2 cellular contexts compared by ENCODE assay signal in the genomic region with DNA sequence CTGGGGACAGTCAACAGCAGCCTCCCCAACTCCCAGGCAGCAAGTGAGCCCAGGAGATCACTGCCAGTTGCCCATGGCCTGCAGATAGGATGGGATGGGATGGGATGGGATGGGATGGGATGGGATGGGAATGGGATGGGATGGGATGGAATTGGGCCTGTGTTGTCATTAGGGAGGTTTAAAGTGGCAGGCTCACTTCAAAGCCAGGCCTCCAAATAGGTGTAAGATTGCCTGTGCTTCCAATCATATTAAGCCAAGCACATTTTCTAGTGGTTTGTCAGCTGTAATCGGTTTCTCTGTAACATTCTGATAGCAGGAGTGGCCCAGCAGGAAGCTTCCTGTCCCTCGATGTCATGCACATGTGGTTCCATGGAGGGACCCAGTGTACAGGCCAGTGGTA.
A peak's percentile ranks its signal among the peaks of the same experiment; 100 is the strongest.
TF ChIP-seq lines count a peak whose summit lies in the region.

No MANE protein-coding gene starts in this region.

TF ChIP-seq in HepG2, 621 proteins besides CTCF, POLR2A, EP300 and RAD21:
- TF ChIP-seq KMT2B (CRISPR knock-in tag; IDR thresholded peaks at IDR 0.05) (no peak), WIZ (CRISPR knock-in tag; IDR thresholded peaks at IDR 0.05) (no peak), HNRNPK (IDR thresholded peaks at IDR 0.05; ENCODE audit: low read depth, low read length, poor library complexity, severe bottlenecking) (peak; percentile 93)

TF ChIP-seq in SK-N-SH, 30 proteins besides CTCF, POLR2A, EP300 and RAD21:
- no peak for TF ChIP-seq GABPA (IDR thresholded peaks at IDR 0.05; ENCODE audit: low read depth)
- TF ChIP-seq NRF1 (IDR thresholded peaks at IDR 0.05; ENCODE audit: low read depth, low read length) = no peak
- no peak for TF ChIP-seq RFX5 (IDR thresholded peaks at IDR 0.05; ENCODE audit: low read length)
- TF ChIP-seq, protein P1, sequence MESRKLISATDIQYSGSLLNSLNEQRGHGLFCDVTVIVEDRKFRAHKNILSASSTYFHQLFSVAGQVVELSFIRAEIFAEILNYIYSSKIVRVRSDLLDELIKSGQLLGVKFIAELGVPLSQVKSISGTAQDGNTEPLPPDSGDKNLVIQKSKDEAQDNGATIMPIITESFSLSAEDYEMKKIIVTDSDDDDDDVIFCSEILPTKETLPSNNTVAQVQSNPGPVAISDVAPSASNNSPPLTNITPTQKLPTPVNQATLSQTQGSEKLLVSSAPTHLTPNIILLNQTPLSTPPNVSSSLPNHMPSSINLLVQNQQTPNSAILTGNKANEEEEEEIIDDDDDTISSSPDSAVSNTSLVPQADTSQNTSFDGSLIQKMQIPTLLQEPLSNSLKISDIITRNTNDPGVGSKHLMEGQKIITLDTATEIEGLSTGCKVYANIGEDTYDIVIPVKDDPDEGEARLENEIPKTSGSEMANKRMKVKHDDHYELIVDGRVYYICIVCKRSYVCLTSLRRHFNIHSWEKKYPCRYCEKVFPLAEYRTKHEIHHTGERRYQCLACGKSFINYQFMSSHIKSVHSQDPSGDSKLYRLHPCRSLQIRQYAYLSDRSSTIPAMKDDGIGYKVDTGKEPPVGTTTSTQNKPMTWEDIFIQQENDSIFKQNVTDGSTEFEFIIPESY (IDR thresholded peaks at IDR 0.05; ENCODE audit: borderline replicate concordance, low read depth) = no peak
- no peak for TF ChIP-seq TCF12 (IDR thresholded peaks at IDR 0.05)
- TF ChIP-seq SMC3 (IDR thresholded peaks at IDR 0.05; ENCODE audit: low read depth, low read length) = no peak
- no peak for TF ChIP-seq SIN3A (IDR thresholded peaks at IDR 0.05; ENCODE audit: borderline replicate concordance, low read depth, low read length)
- no peak for TF ChIP-seq RXRA (IDR thresholded peaks at IDR 0.05; ENCODE audit: borderline replicate concordance, low read depth)
- no peak for TF ChIP-seq FOXJ3 (CRISPR knock-in tag; IDR thresholded peaks at IDR 0.05)
- TF ChIP-seq TEAD4 (IDR thresholded peaks at IDR 0.05; ENCODE audit: borderline replicate concordance, insufficient read depth) = no peak
- no peak for TF ChIP-seq FOXM1 (IDR thresholded peaks at IDR 0.05; ENCODE audit: low read depth)
